Comparison of ENCODE assay signal across 26 cellular contexts in genomic region chr22:37982151-37982838, GRCh38. TPM values are rescaled to one million over a fixed set of nuclear protein-coding genes. Genes with fewer than 3 reads are reported as not detected.
DNase-seq lines count a peak whose midpoint lies in the region; ATAC-seq, FAIRE-seq and TF ChIP-seq lines count a peak whose summit lies in the region.
"Had no signal": no experiment of that assay in that cellular context is flagged by ENCODE, and none has a peak within 500 bp of the region (broad histone marks: within the 10 kb centered on the region; RNA-seq: fewer than 3 reads in every experiment).

No MANE protein-coding gene starts in this region.

- H3K4me1 Mint-ChIP-seq in astrocyte (ENCODE audit: low read depth, unreplicated experiment), result no peaks in the 10 kb centered on the region
- peaks cover 0 to 14% of the 10 kb centered on the region in 2 donors for H3K4me1 Mint-ChIP-seq in natural killer cell
- H3K4me1 Mint-ChIP-seq in activated CD4-positive, alpha-beta T cell treated with anti-CD3 and anti-CD28 coated beads, Interleukin-2, amount 10 ng/mL, durations not matched to agents 7 days and 5 days, result no peaks in the 10 kb centered on the region
- H3K4me1 Mint-ChIP-seq: activated CD8-positive, alpha-beta memory T cell treated with anti-CD3 and anti-CD28 coated beads, Interleukin-2, amount 10 ng/mL, durations not matched to agents 7 days and 5 days; activated naive CD8-positive, alpha-beta T cell treated with anti-CD3 and anti-CD28 coated beads, Interleukin-2, amount 10 ng/mL, durations not matched to agents 7 days and 5 days; memory B cell had no signal

- no peaks in the 10 kb centered on the region for H3K36me3 ChIP-seq in H7 (replicated peaks; ENCODE audit: control insufficient read depth, insufficient read depth, low read length)
- no peaks in the 10 kb centered on the region for H3K36me3 ChIP-seq in astrocyte (ENCODE audit: insufficient read depth, low read length)
- H3K36me3 ChIP-seq in iPS-15b (ENCODE audit: control insufficient read depth, insufficient read depth, low read length), result no peaks in the 10 kb centered on the region
- H3K36me3 ChIP-seq in sigmoid colon, result no peaks in the 10 kb centered on the region
- H3K36me3 ChIP-seq: pancreas had no signal

- H3K9me3 ChIP-seq in astrocyte (ENCODE audit: insufficient read depth, low read depth, low read length) (no peaks in the 10 kb centered on the region), iPS-15b (ENCODE audit: control insufficient read depth, insufficient read depth, low read length) (no peaks in the 10 kb centered on the region), sigmoid colon (no peaks in the 10 kb centered on the region)
- H3K9me3 ChIP-seq: pancreas had no signal

- no peak overlapping the region for H3K9ac ChIP-seq in astrocyte (ENCODE audit: low read length)
- no peak overlapping the region for H3K9ac ChIP-seq in iPS-15b (ENCODE audit: low read depth, low read length)

- no peak overlapping the region for H2AFZ ChIP-seq in astrocyte (ENCODE audit: low read depth, low read length)

- H3K4me3 Mint-ChIP-seq in astrocyte (ENCODE audit: unreplicated experiment) (no peak overlapping the region), natural killer cell (no peak overlapping the region)
- no peak overlapping the region for H3K4me3 Mint-ChIP-seq in activated CD4-positive, alpha-beta T cell treated with anti-CD3 and anti-CD28 coated beads, Interleukin-2, amount 10 ng/mL, durations not matched to agents 7 days and 5 days
- H3K4me3 Mint-ChIP-seq: activated CD8-positive, alpha-beta memory T cell treated with anti-CD3 and anti-CD28 coated beads, Interleukin-2, amount 10 ng/mL, durations not matched to agents 7 days and 5 days; activated naive CD8-positive, alpha-beta T cell treated with anti-CD3 and anti-CD28 coated beads, Interleukin-2, amount 10 ng/mL, durations not matched to agents 7 days and 5 days; CD4-positive, alpha-beta T cell; memory B cell; naive B cell had no signal

- no peak overlapping the region for H3K27ac ChIP-seq in astrocyte (ENCODE audit: low read depth, low read length)
- peak overlapping the region; percentile 5 to 57 (median 47) for H3K27ac ChIP-seq in sigmoid colon
- H3K27ac ChIP-seq: pancreas had no signal

- DNase-seq in H7, result peak; percentile 47
- no peak for DNase-seq in astrocyte (ENCODE audit: low read depth)
- DNase-seq in sigmoid colon, result no peak
- DNase-seq in natural killer cell, result no peak
- no peak for DNase-seq in HEK293T (ENCODE audit: extremely low spot score)
- no peak for DNase-seq in activated CD4-positive, alpha-beta T cell treated with anti-CD3 and anti-CD28 coated beads, Interleukin-2, amount 10 ng/mL, durations not matched to agents 7 days and 5 days
- DNase-seq: activated CD4-positive, alpha-beta T cell treated with anti-CD3 and anti-CD28 coated beads for 4 hours; activated CD8-positive, alpha-beta memory T cell treated with anti-CD3 and anti-CD28 coated beads, Interleukin-2, amount 10 ng/mL, durations not matched to agents 7 days and 5 days; activated naive CD8-positive, alpha-beta T cell treated with anti-CD3 and anti-CD28 coated beads, Interleukin-2, amount 10 ng/mL, durations not matched to agents 7 days and 5 days; CD4-positive, alpha-beta T cell; effector CD4-positive, alpha-beta T cell; KG1; naive B cell; NCI-H2029; NCI-H510A treated with DMSO at 0.1 percent for 48 hours; pancreas; RPMI8226; stimulated activated CD4-positive, alpha-beta T cell treated with anti-CD3 and anti-CD28 coated beads, Interleukin-4, amount 100 ng/mL, for 24 hours; SW 1271 had no signal

- no peaks in the 10 kb centered on the region for H3K79me2 ChIP-seq in astrocyte (ENCODE audit: insufficient read depth, low read length)

- CTCF ChIA-PET in HEK293T (lab: Yijun Ruan, JAX), result interaction anchor here (1.4 kb wide), 1 partner anchor 24 kb away, joined by 3 read pairs; no protein-coding TSS in a partner anchor
- CTCF ChIA-PET in activated CD4-positive, alpha-beta T cell treated with anti-CD3 and anti-CD28 coated beads, Interleukin-2, amount 10 ng/mL, durations not matched to agents 7 days and 5 days (lab: Charles Lee), result no interaction called here

- no peak overlapping the region for H3K4me2 ChIP-seq in astrocyte (ENCODE audit: low read length)

- H3K27me3 Mint-ChIP-seq in astrocyte (ENCODE audit: low read depth, unreplicated experiment), result peaks cover 17% of the 10 kb centered on the region
- H3K27me3 Mint-ChIP-seq in natural killer cell (ENCODE audit: low read depth in 2 of 2), result no peaks in the 10 kb centered on the region
- no peaks in the 10 kb centered on the region for H3K27me3 Mint-ChIP-seq in activated CD4-positive, alpha-beta T cell treated with anti-CD3 and anti-CD28 coated beads, Interleukin-2, amount 10 ng/mL, durations not matched to agents 7 days and 5 days
- H3K27me3 Mint-ChIP-seq: activated CD8-positive, alpha-beta memory T cell treated with anti-CD3 and anti-CD28 coated beads, Interleukin-2, amount 10 ng/mL, durations not matched to agents 7 days and 5 days; activated naive CD8-positive, alpha-beta T cell treated with anti-CD3 and anti-CD28 coated beads, Interleukin-2, amount 10 ng/mL, durations not matched to agents 7 days and 5 days; CD4-positive, alpha-beta T cell; memory B cell; naive B cell had no signal

- H3K27ac Mint-ChIP-seq in astrocyte (ENCODE audit: unreplicated experiment) (peak overlapping the region; percentile 62), natural killer cell (peak overlapping the region in 1 of 2 donors; percentile 63)
- no peak overlapping the region for H3K27ac Mint-ChIP-seq in activated CD4-positive, alpha-beta T cell treated with anti-CD3 and anti-CD28 coated beads, Interleukin-2, amount 10 ng/mL, durations not matched to agents 7 days and 5 days
- H3K27ac Mint-ChIP-seq: activated CD8-positive, alpha-beta memory T cell treated with anti-CD3 and anti-CD28 coated beads, Interleukin-2, amount 10 ng/mL, durations not matched to agents 7 days and 5 days; activated naive CD8-positive, alpha-beta T cell treated with anti-CD3 and anti-CD28 coated beads, Interleukin-2, amount 10 ng/mL, durations not matched to agents 7 days and 5 days; activated T-helper 2 cell treated with anti-CD3 and anti-CD28 coated beads, Interferon-gamma antibody, Interleukin-2, Interleukin-4, amounts not matched to agents 10 μg/mL and 5 μg/mL and 100 μg/mL, durations not matched to agents 14 hours and 24 hours and 36 hours; CD4-positive, alpha-beta T cell; memory B cell had no signal

- ATAC-seq in natural killer cell, result no peak
- ATAC-seq in HG02798 (IDR thresholded peaks at IDR 0.05; ENCODE audit: poor library complexity, unreplicated experiment), result no peak
- ATAC-seq: activated CD8-positive, alpha-beta memory T cell treated with anti-CD3 and anti-CD28 coated beads, Interleukin-2, amount 10 ng/mL, durations not matched to agents 7 days and 5 days had no signal

- TF ChIP-seq CTCF in astrocyte (IDR thresholded peaks at IDR 0.05; ENCODE audit: insufficient read depth, low read depth, low read length), result no peak
- no peak for TF ChIP-seq CTCF in sigmoid colon (IDR thresholded peaks at IDR 0.05)
- TF ChIP-seq CTCF in natural killer cell (IDR thresholded peaks at IDR 0.05), result no peak

- POLR2A ChIA-PET in HEK293T (lab: Yijun Ruan, JAX), result no interaction called here
- POLR2A ChIA-PET in activated CD4-positive, alpha-beta T cell treated with anti-CD3 and anti-CD28 coated beads, Interleukin-2, amount 10 ng/mL, durations not matched to agents 7 days and 5 days (lab: Charles Lee), result no interaction called here

- H3K36me3 Mint-ChIP-seq in astrocyte (ENCODE audit: low read depth, unreplicated experiment), result peaks cover 12% of the 10 kb centered on the region
- H3K36me3 Mint-ChIP-seq in natural killer cell, result no peaks in the 10 kb centered on the region
- no peaks in the 10 kb centered on the region for H3K36me3 Mint-ChIP-seq in activated CD4-positive, alpha-beta T cell treated with anti-CD3 and anti-CD28 coated beads, Interleukin-2, amount 10 ng/mL, durations not matched to agents 7 days and 5 days (ENCODE audit: low read depth)
- H3K36me3 Mint-ChIP-seq: activated CD8-positive, alpha-beta memory T cell treated with anti-CD3 and anti-CD28 coated beads, Interleukin-2, amount 10 ng/mL, durations not matched to agents 7 days and 5 days; activated naive CD8-positive, alpha-beta T cell treated with anti-CD3 and anti-CD28 coated beads, Interleukin-2, amount 10 ng/mL, durations not matched to agents 7 days and 5 days; naive B cell had no signal

- H3K27me3 ChIP-seq in H7 (ENCODE audit: control insufficient read depth, insufficient read depth, low read length) (peaks cover 16% of the 10 kb centered on the region), astrocyte (ENCODE audit: insufficient read depth, low read length) (no peaks in the 10 kb centered on the region), iPS-15b (ENCODE audit: control insufficient read depth, insufficient read depth, low read length) (peaks cover 5% of the 10 kb centered on the region), sigmoid colon (no peaks in the 10 kb centered on the region)
- H3K27me3 ChIP-seq: pancreas had no signal

- no peak for TF ChIP-seq POLR2A in sigmoid colon (IDR thresholded peaks at IDR 0.05)

- H3K9me3 Mint-ChIP-seq in astrocyte (ENCODE audit: unreplicated experiment) (no peaks in the 10 kb centered on the region), natural killer cell (no peaks in the 10 kb centered on the region)
- H3K9me3 Mint-ChIP-seq in activated CD4-positive, alpha-beta T cell treated with anti-CD3 and anti-CD28 coated beads, Interleukin-2, amount 10 ng/mL, durations not matched to agents 7 days and 5 days, result no peaks in the 10 kb centered on the region
- H3K9me3 Mint-ChIP-seq: activated naive CD8-positive, alpha-beta T cell treated with anti-CD3 and anti-CD28 coated beads, Interleukin-2, amount 10 ng/mL, durations not matched to agents 7 days and 5 days; activated T-helper 2 cell treated with anti-CD3 and anti-CD28 coated beads, Interferon-gamma antibody, Interleukin-2, Interleukin-4, amounts not matched to agents 10 μg/mL and 5 μg/mL and 100 μg/mL, durations not matched to agents 14 hours and 24 hours and 36 hours; CD4-positive, alpha-beta T cell; memory B cell; naive B cell had no signal

- H3K4me3 ChIP-seq in H7 (ENCODE audit: insufficient read depth, low read depth, low read length) (no peak overlapping the region), astrocyte (ENCODE audit: insufficient read depth, low read depth, low read length) (no peak overlapping the region), iPS-15b (ENCODE audit: low read depth, low read length) (peak overlapping the region; percentile 8), sigmoid colon (peak overlapping the region; percentile 25 to 42 (median 31))
- H3K4me3 ChIP-seq: pancreas had no signal

- H3K4me1 ChIP-seq in astrocyte (ENCODE audit: insufficient read depth, low read length) (no peaks in the 10 kb centered on the region), iPS-15b (ENCODE audit: control insufficient read depth, insufficient read depth, low read length) (peaks cover 8% of the 10 kb centered on the region), sigmoid colon (no peaks in the 10 kb centered on the region)
- H3K4me1 ChIP-seq: pancreas had no signal

- FAIRE-seq in astrocyte (lab: Jason Lieb, UNC), result no peak
- FAIRE-seq: GM12892, pancreas had no signal

- 86 to 90% methylated on average over 10 of the region's 10 CpGs for WGBS in sigmoid colon, 2 donors

- intact Hi-C loops in sigmoid colon (cut with DNase I), result no loop called here
- intact Hi-C loops in natural killer cell (cut with micrococcal nuclease), result no loop called here

- peaks cover 3% of the 10 kb centered on the region for H4K20me1 ChIP-seq in astrocyte (ENCODE audit: insufficient read depth, low read length)

- no peak for TF ChIP-seq EP300 in sigmoid colon (IDR thresholded peaks at IDR 0.05)

RNA-seq across cellular contexts. Expression of gene SOX10, which starts 2.1 kb away (rescaled TPM):
- 3.5 and 3.7 TPM in 2 replicates for total RNA-seq in H7 (2014; rRNA removed; shearing (Covaris generic))
- total RNA-seq in astrocyte (0.10 and 0.34 TPM in 2 replicates), sigmoid colon (10 to 100 TPM in 1 of 4 donors, 1 to 10 TPM in 3; 3.8 to 17.5 (median 8.4) TPM), natural killer cell (not detected)
- polyA plus RNA-seq in sigmoid colon, result 1 to 10 TPM in 2 of 3 donors, under 1 TPM in 1; 0.23 to 2.8 (median 1.8) TPM
- total RNA-seq in activated CD4-positive, alpha-beta T cell treated with anti-CD3 and anti-CD28 coated beads, Interleukin-2, amount 10 ng/mL, durations not matched to agents 7 days and 5 days, result not detected
- total RNA-seq: activated CD8-positive, alpha-beta memory T cell treated with anti-CD3 and anti-CD28 coated beads, Interleukin-2, amount 10 ng/mL, durations not matched to agents 7 days and 5 days; activated naive CD8-positive, alpha-beta T cell treated with anti-CD3 and anti-CD28 coated beads, Interleukin-2, amount 10 ng/mL, durations not matched to agents 7 days and 5 days; activated T-helper 2 cell treated with anti-CD3 and anti-CD28 coated beads, Interferon-gamma antibody, Interleukin-2, Interleukin-4, amounts not matched to agents 10 μg/mL and 5 μg/mL and 100 μg/mL, durations not matched to agents 14 hours and 24 hours and 36 hours; CD4-positive, alpha-beta T cell; fibroblast of lung had no signal
- polyA plus RNA-seq: AG04450, fibroblast of lung had no signal

RNA-seq across cellular contexts. Expression of gene POLR2F, which starts 28.8 kb away (rescaled TPM):
- total RNA-seq in H7 (2014; rRNA removed; shearing (Covaris generic)), result 47.7 and 80.8 TPM in 2 replicates
- total RNA-seq in astrocyte (129 and 149 TPM in 2 replicates), sigmoid colon (100 to 1,000 TPM in 1 of 4 donors, 10 to 100 TPM in 3; 47.9 to 149 (median 71.1) TPM), natural killer cell (10 to 100 TPM; 38.7 to 40.6 (median 38.8) TPM)
- 100 to 1,000 TPM in 2 of 3 donors, 10 to 100 TPM in 1; 96.9 to 136 (median 126) TPM for polyA plus RNA-seq in sigmoid colon
- total RNA-seq in activated CD4-positive, alpha-beta T cell treated with anti-CD3 and anti-CD28 coated beads, Interleukin-2, amount 10 ng/mL, durations not matched to agents 7 days and 5 days, result 10 to 100 TPM; 58.5 to 66.3 TPM

RNA-seq across cellular contexts. Expression of gene C22orf23, which starts 28.9 kb away (rescaled TPM):
- total RNA-seq in H7 (2014; rRNA removed; shearing (Covaris generic)), result 0.26 and 0.28 TPM in 2 replicates
- not detected in 2 replicates for total RNA-seq in astrocyte
- total RNA-seq in sigmoid colon, result under 1 TPM in 1 of 4 donors, not detected in 3; 0.36 TPM
- under 1 TPM in 1 of 3 donors, not detected in 2; 0.15 TPM for polyA plus RNA-seq in sigmoid colon
- not detected for total RNA-seq in natural killer cell
- total RNA-seq in activated CD4-positive, alpha-beta T cell treated with anti-CD3 and anti-CD28 coated beads, Interleukin-2, amount 10 ng/mL, durations not matched to agents 7 days and 5 days, result under 1 TPM in 1 of 2 experiments, not detected in 1; 0.23 TPM
- total RNA-seq: activated naive CD8-positive, alpha-beta T cell treated with anti-CD3 and anti-CD28 coated beads, Interleukin-2, amount 10 ng/mL, durations not matched to agents 7 days and 5 days; activated T-helper 2 cell treated with anti-CD3 and anti-CD28 coated beads, Interferon-gamma antibody, Interleukin-2, Interleukin-4, amounts not matched to agents 10 μg/mL and 5 μg/mL and 100 μg/mL, durations not matched to agents 14 hours and 24 hours and 36 hours; CD4-positive, alpha-beta T cell had no signal

Comparison
In these comparisons a context has a peak if more than half of its experiments do, and no peak if none do; other contexts are left out.
1. H3K4me3 ChIP-seq: peak in iPS-15b (single experiment) and sigmoid colon (4 of 4); none in H7 (single experiment) and astrocyte (single experiment).